Comparison of ENCODE assay signal across 1 cellular context in genomic region chr10:44935201-44935960, GRCh38.
TF ChIP-seq lines count a peak whose summit lies in the region.

No MANE protein-coding gene starts in this region.

TF ChIP-seq in HepG2, 621 proteins besides CTCF, POLR2A, EP300 and RAD21 (continued from another document and continues in another):
- no peak for TF ChIP-seq ZBTB40 (IDR thresholded peaks at IDR 0.05)
- peak; percentile 85 for TF ChIP-seq ZBTB40 (CRISPR knock-in tag; IDR thresholded peaks at IDR 0.05)
- no peak for TF ChIP-seq RBM22 (optimal IDR thresholded peaks at IDR 0.05; ENCODE audit: low read length)
- peak; percentile 51; the same call in 1 of the 2 replicates for TF ChIP-seq ZNF143 (CRISPR knock-in tag; IDR thresholded peaks at IDR 0.05)
- TF ChIP-seq SAFB2 (CRISPR knock-in tag; IDR thresholded peaks at IDR 0.05; ENCODE audit: borderline replicate concordance, low read depth) = peak; percentile 77; the same call in 1 of the 2 replicates
- peak; percentile 57; the same call in 1 of the 2 replicates for TF ChIP-seq ZNF609 (CRISPR knock-in tag; IDR thresholded peaks at IDR 0.05; ENCODE audit: borderline replicate concordance)
- no peak for TF ChIP-seq KDM5A (IDR thresholded peaks at IDR 0.05; ENCODE audit: borderline replicate concordance, low read length)
- TF ChIP-seq ZNF296 (CRISPR knock-in tag; conservative IDR thresholded peaks at IDR 0.05) = no peak
- TF ChIP-seq ZNF280B (CRISPR knock-in tag; IDR thresholded peaks at IDR 0.05; ENCODE audit: borderline replicate concordance) = peak; percentile 81; the same call in 1 of the 2 replicates
- no peak for TF ChIP-seq NONO (IDR thresholded peaks at IDR 0.05)
- peak; percentile 69; the same call in 1 of the 2 replicates for TF ChIP-seq NONO (CRISPR knock-in tag; conservative IDR thresholded peaks at IDR 0.05)
- peak; percentile 72 for TF ChIP-seq ZNF781 (CRISPR knock-in tag; IDR thresholded peaks at IDR 0.05; ENCODE audit: borderline replicate concordance, not compliant biosample characterization)
- peak; percentile 49; the same call in 1 of the 2 replicates for TF ChIP-seq PHF8 (CRISPR knock-in tag; IDR thresholded peaks at IDR 0.05)
- TF ChIP-seq, protein P1, sequence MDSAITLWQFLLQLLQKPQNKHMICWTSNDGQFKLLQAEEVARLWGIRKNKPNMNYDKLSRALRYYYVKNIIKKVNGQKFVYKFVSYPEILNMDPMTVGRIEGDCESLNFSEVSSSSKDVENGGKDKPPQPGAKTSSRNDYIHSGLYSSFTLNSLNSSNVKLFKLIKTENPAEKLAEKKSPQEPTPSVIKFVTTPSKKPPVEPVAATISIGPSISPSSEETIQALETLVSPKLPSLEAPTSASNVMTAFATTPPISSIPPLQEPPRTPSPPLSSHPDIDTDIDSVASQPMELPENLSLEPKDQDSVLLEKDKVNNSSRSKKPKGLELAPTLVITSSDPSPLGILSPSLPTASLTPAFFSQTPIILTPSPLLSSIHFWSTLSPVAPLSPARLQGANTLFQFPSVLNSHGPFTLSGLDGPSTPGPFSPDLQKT (CRISPR knock-in tag; IDR thresholded peaks at IDR 0.05; ENCODE audit: borderline replicate concordance) = no peak
- TF ChIP-seq HOMEZ (CRISPR knock-in tag; IDR thresholded peaks at IDR 0.05; ENCODE audit: low read depth) = no peak
- peak; percentile 48; the same call in 1 of the 2 replicates for TF ChIP-seq SATB2 (CRISPR knock-in tag; IDR thresholded peaks at IDR 0.05)
- no peak for TF ChIP-seq CREM (IDR thresholded peaks at IDR 0.05)
- TF ChIP-seq CREM (CRISPR knock-in tag; IDR thresholded peaks at IDR 0.05) = no peak
- TF ChIP-seq GMEB2 (CRISPR knock-in tag; IDR thresholded peaks at IDR 0.05; ENCODE audit: low read depth) = no peak
- TF ChIP-seq WIZ (CRISPR knock-in tag; IDR thresholded peaks at IDR 0.05) = no peak; the same call in 1 of the 2 replicates
- TF ChIP-seq ZNF326 (CRISPR knock-in tag; IDR thresholded peaks at IDR 0.05; ENCODE audit: borderline replicate concordance) = no peak
- no peak for TF ChIP-seq LBX2 (CRISPR knock-in tag; IDR thresholded peaks at IDR 0.05; ENCODE audit: borderline replicate concordance)
- peak; percentile 61; the same call in 1 of the 2 replicates for TF ChIP-seq ZSCAN25 (CRISPR knock-in tag; IDR thresholded peaks at IDR 0.05)
- TF ChIP-seq FOXP1 (IDR thresholded peaks at IDR 0.05) = no peak
- no peak for TF ChIP-seq FOXP1 (CRISPR knock-in tag; IDR thresholded peaks at IDR 0.05)
- TF ChIP-seq MZF1 (CRISPR knock-in tag; IDR thresholded peaks at IDR 0.05; ENCODE audit: borderline replicate concordance) = no peak
- TF ChIP-seq TCF12 (IDR thresholded peaks at IDR 0.05) = no peak
- TF ChIP-seq TCF12 (CRISPR knock-in tag; IDR thresholded peaks at IDR 0.05) = no peak
- TF ChIP-seq PAWR (CRISPR knock-in tag; IDR thresholded peaks at IDR 0.05; ENCODE audit: borderline replicate concordance) = no peak
- TF ChIP-seq ZFP82 (CRISPR knock-in tag; IDR thresholded peaks at IDR 0.05; ENCODE audit: borderline replicate concordance) = no peak
- no peak for TF ChIP-seq HMG20B (CRISPR knock-in tag; conservative IDR thresholded peaks at IDR 0.05)
- peak; percentile 90 for TF ChIP-seq ZFY (CRISPR knock-in tag; IDR thresholded peaks at IDR 0.05)
- no peak for TF ChIP-seq ZNF24 (IDR thresholded peaks at IDR 0.05)
- no peak for TF ChIP-seq ZNF773 (CRISPR knock-in tag; IDR thresholded peaks at IDR 0.05; ENCODE audit: borderline replicate concordance)
- TF ChIP-seq, protein P2, sequence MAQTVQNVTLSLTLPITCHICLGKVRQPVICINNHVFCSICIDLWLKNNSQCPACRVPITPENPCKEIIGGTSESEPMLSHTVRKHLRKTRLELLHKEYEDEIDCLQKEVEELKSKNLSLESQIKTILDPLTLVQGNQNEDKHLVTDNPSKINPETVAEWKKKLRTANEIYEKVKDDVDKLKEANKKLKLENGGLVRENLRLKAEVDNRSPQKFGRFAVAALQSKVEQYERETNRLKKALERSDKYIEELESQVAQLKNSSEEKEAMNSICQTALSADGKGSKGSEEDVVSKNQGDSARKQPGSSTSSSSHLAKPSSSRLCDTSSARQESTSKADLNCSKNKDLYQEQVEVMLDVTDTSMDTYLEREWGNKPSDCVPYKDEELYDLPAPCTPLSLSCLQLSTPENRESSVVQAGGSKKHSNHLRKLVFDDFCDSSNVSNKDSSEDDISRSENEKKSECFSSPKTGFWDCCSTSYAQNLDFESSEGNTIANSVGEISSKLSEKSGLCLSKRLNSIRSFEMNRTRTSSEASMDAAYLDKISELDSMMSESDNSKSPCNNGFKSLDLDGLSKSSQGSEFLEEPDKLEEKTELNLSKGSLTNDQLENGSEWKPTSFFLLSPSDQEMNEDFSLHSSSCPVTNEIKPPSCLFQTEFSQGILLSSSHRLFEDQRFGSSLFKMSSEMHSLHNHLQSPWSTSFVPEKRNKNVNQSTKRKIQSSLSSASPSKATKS (CRISPR knock-in tag; IDR thresholded peaks at IDR 0.05) = no peak
- peak; percentile 84; the same call in 1 of the 2 replicates for TF ChIP-seq ZKSCAN8 (CRISPR knock-in tag; IDR thresholded peaks at IDR 0.05; ENCODE audit: borderline replicate concordance)
